In the genomic region with DNA sequence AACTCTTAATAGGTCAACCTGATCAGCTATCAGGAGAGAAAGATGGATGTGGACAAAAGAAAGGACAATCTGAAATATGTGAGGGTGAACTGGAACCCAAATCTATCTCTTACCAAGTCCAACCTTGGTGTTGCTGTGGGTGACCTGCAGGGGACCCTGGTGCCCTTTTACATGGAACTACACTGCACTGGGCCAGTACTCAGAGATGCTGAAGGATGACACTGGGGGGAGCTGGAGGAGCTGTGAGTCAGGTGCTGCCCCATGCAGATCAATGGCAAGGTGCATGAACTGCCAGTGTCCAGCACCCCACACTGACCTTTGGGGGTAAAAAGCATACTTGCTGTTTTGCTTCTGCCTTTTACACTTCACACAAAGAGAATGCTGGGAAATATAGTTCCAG, we compare ENCODE assay signal across 2 cellular contexts.
TF ChIP-seq lines count a peak whose summit lies in the region.

No MANE protein-coding gene starts in this region.

TF ChIP-seq in WTC11, 78 proteins besides CTCF, POLR2A, EP300 and RAD21 (continues in another document):
- TF ChIP-seq ZNF121 (CRISPR knock-in tag; IDR thresholded peaks at IDR 0.05) (no peak), ETV6 (CRISPR knock-in tag; IDR thresholded peaks at IDR 0.05) (no peak), SMAD4 (CRISPR knock-in tag; IDR thresholded peaks at IDR 0.05) (no peak), JUN (CRISPR knock-in tag; IDR thresholded peaks at IDR 0.05) (no peak), CBFB (CRISPR knock-in tag; IDR thresholded peaks at IDR 0.05; ENCODE audit: low read depth) (no peak), EMX1 (CRISPR knock-in tag; IDR thresholded peaks at IDR 0.05) (no peak), GRHL2 (CRISPR knock-in tag; IDR thresholded peaks at IDR 0.05; ENCODE audit: insufficient replicate concordance, severe bottlenecking) (no peak), TCF7 (CRISPR knock-in tag; IDR thresholded peaks at IDR 0.05; ENCODE audit: low read depth) (no peak), ZNF219 (CRISPR knock-in tag; IDR thresholded peaks at IDR 0.05; ENCODE audit: borderline replicate concordance) (no peak)
- TF ChIP-seq, protein P1, sequence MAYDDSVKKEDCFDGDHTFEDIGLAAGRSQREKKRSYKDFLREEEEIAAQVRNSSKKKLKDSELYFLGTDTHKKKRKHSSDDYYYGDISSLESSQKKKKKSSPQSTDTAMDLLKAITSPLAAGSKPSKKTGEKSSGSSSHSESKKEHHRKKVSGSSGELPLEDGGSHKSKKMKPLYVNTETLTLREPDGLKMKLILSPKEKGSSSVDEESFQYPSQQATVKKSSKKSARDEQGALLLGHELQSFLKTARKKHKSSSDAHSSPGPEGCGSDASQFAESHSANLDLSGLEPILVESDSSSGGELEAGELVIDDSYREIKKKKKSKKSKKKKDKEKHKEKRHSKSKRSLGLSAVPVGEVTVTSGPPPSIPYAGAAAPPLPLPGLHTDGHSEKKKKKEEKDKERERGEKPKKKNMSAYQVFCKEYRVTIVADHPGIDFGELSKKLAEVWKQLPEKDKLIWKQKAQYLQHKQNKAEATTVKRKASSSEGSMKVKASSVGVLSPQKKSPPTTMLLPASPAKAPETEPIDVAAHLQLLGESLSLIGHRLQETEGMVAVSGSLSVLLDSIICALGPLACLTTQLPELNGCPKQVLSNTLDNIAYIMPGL (CRISPR knock-in tag; IDR thresholded peaks at IDR 0.05): no peak
- TF ChIP-seq, protein P2, sequence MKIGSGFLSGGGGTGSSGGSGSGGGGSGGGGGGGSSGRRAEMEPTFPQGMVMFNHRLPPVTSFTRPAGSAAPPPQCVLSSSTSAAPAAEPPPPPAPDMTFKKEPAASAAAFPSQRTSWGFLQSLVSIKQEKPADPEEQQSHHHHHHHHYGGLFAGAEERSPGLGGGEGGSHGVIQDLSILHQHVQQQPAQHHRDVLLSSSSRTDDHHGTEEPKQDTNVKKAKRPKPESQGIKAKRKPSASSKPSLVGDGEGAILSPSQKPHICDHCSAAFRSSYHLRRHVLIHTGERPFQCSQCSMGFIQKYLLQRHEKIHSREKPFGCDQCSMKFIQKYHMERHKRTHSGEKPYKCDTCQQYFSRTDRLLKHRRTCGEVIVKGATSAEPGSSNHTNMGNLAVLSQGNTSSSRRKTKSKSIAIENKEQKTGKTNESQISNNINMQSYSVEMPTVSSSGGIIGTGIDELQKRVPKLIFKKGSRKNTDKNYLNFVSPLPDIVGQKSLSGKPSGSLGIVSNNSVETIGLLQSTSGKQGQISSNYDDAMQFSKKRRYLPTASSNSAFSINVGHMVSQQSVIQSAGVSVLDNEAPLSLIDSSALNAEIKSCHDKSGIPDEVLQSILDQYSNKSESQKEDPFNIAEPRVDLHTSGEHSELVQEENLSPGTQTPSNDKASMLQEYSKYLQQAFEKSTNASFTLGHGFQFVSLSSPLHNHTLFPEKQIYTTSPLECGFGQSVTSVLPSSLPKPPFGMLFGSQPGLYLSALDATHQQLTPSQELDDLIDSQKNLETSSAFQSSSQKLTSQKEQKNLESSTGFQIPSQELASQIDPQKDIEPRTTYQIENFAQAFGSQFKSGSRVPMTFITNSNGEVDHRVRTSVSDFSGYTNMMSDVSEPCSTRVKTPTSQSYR (CRISPR knock-in tag; IDR thresholded peaks at IDR 0.05): no peak
- TF ChIP-seq, protein P3, sequence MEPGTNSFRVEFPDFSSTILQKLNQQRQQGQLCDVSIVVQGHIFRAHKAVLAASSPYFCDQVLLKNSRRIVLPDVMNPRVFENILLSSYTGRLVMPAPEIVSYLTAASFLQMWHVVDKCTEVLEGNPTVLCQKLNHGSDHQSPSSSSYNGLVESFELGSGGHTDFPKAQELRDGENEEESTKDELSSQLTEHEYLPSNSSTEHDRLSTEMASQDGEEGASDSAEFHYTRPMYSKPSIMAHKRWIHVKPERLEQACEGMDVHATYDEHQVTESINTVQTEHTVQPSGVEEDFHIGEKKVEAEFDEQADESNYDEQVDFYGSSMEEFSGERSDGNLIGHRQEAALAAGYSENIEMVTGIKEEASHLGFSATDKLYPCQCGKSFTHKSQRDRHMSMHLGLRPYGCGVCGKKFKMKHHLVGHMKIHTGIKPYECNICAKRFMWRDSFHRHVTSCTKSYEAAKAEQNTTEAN (CRISPR knock-in tag; IDR thresholded peaks at IDR 0.05): no peak
- TF ChIP-seq, protein P4, sequence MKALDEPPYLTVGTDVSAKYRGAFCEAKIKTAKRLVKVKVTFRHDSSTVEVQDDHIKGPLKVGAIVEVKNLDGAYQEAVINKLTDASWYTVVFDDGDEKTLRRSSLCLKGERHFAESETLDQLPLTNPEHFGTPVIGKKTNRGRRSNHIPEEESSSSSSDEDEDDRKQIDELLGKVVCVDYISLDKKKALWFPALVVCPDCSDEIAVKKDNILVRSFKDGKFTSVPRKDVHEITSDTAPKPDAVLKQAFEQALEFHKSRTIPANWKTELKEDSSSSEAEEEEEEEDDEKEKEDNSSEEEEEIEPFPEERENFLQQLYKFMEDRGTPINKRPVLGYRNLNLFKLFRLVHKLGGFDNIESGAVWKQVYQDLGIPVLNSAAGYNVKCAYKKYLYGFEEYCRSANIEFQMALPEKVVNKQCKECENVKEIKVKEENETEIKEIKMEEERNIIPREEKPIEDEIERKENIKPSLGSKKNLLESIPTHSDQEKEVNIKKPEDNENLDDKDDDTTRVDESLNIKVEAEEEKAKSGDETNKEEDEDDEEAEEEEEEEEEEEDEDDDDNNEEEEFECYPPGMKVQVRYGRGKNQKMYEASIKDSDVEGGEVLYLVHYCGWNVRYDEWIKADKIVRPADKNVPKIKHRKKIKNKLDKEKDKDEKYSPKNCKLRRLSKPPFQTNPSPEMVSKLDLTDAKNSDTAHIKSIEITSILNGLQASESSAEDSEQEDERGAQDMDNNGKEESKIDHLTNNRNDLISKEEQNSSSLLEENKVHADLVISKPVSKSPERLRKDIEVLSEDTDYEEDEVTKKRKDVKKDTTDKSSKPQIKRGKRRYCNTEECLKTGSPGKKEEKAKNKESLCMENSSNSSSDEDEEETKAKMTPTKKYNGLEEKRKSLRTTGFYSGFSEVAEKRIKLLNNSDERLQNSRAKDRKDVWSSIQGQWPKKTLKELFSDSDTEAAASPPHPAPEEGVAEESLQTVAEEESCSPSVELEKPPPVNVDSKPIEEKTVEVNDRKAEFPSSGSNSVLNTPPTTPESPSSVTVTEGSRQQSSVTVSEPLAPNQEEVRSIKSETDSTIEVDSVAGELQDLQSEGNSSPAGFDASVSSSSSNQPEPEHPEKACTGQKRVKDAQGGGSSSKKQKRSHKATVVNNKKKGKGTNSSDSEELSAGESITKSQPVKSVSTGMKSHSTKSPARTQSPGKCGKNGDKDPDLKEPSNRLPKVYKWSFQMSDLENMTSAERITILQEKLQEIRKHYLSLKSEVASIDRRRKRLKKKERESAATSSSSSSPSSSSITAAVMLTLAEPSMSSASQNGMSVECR (CRISPR knock-in tag; IDR thresholded peaks at IDR 0.05; ENCODE audit: borderline replicate concordance): no peak
- TF ChIP-seq, protein P5, sequence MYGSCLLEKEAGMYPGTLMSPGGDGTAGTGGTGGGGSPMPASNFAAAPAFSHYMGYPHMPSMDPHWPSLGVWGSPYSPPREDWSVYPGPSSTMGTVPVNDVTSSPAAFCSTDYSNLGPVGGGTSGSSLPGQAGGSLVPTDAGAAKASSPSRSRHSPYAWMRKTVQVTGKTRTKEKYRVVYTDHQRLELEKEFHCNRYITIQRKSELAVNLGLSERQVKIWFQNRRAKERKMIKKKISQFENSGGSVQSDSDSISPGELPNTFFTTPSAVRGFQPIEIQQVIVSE (CRISPR knock-in tag; IDR thresholded peaks at IDR 0.05; ENCODE audit: borderline replicate concordance): no peak

TF ChIP-seq in SK-N-SH, 30 proteins besides CTCF, POLR2A, EP300 and RAD21:
- no peak for TF ChIP-seq CHD2 (IDR thresholded peaks at IDR 0.05; ENCODE audit: low read length, partially characterized antibody)
- TF ChIP-seq ELF1 (IDR thresholded peaks at IDR 0.05): no peak
- TF ChIP-seq, protein P6, sequence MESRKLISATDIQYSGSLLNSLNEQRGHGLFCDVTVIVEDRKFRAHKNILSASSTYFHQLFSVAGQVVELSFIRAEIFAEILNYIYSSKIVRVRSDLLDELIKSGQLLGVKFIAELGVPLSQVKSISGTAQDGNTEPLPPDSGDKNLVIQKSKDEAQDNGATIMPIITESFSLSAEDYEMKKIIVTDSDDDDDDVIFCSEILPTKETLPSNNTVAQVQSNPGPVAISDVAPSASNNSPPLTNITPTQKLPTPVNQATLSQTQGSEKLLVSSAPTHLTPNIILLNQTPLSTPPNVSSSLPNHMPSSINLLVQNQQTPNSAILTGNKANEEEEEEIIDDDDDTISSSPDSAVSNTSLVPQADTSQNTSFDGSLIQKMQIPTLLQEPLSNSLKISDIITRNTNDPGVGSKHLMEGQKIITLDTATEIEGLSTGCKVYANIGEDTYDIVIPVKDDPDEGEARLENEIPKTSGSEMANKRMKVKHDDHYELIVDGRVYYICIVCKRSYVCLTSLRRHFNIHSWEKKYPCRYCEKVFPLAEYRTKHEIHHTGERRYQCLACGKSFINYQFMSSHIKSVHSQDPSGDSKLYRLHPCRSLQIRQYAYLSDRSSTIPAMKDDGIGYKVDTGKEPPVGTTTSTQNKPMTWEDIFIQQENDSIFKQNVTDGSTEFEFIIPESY (IDR thresholded peaks at IDR 0.05; ENCODE audit: borderline replicate concordance, low read depth): no peak
- no peak for TF ChIP-seq MXI1 (IDR thresholded peaks at IDR 0.05; ENCODE audit: low read depth, low read length)
- no peak for TF ChIP-seq MAX (IDR thresholded peaks at IDR 0.05; ENCODE audit: low read depth)
- TF ChIP-seq FOXM1 (IDR thresholded peaks at IDR 0.05; ENCODE audit: low read depth): no peak
- no peak for TF ChIP-seq PBX3 (IDR thresholded peaks at IDR 0.05)
- TF ChIP-seq, protein P7, sequence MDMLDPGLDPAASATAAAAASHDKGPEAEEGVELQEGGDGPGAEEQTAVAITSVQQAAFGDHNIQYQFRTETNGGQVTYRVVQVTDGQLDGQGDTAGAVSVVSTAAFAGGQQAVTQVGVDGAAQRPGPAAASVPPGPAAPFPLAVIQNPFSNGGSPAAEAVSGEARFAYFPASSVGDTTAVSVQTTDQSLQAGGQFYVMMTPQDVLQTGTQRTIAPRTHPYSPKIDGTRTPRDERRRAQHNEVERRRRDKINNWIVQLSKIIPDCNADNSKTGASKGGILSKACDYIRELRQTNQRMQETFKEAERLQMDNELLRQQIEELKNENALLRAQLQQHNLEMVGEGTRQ (IDR thresholded peaks at IDR 0.05; ENCODE audit: borderline replicate concordance, low read depth, low read length): no peak
